ENCODE assay signal across 8 cellular contexts in genomic region chr14:101721951-101722661, GRCh38. TPM values are rescaled to one million over a fixed set of nuclear protein-coding genes. Genes with fewer than 3 reads are reported as not detected.
DNase-seq lines count a peak whose midpoint lies in the region; ATAC-seq, FAIRE-seq and TF ChIP-seq lines count a peak whose summit lies in the region.

No MANE protein-coding gene starts in this region.

- DNase-seq in activated naive CD4-positive, alpha-beta T cell (lab: John Stamatoyannopoulos, UW) = peak in 3 of 4 experiments; percentile 20 to 61 (median 54)
- DNase-seq in kidney = no peak
- DNase-seq in stimulated activated CD8-positive, alpha-beta memory T cell treated with anti-CD3 and anti-CD28 coated beads, Interleukin-15, amount 100 ng/mL, for 48 hours (ENCODE audit: low read depth in 2 of 2) = peak; percentile 49 to 58
- DNase-seq in DMS79 treated with DMSO at 0.1 percent for 48 hours (lab: John Stamatoyannopoulos, UW) = no peak

- peak; percentile 33 for FAIRE-seq in kidney (lab: Jason Lieb, UNC)

- peak overlapping the region in 1 of 2 donors; percentile 60 for H3K27ac ChIP-seq in kidney (ENCODE audit: low read depth in 2 of 2, low read length in 2 of 2)

- no peaks in the 10 kb centered on the region for H3K36me3 ChIP-seq in kidney (ENCODE audit: control insufficient read depth in 1 of 2, insufficient read depth in 2 of 2, low read length in 2 of 2)

- no peak overlapping the region for H3K9ac ChIP-seq in kidney (ENCODE audit: low read length in 2 of 2)

- ATAC-seq in GM19351 (IDR thresholded peaks at IDR 0.05; ENCODE audit: unreplicated experiment) (peak; percentile 45), HG03108 (IDR thresholded peaks at IDR 0.05; ENCODE audit: unreplicated experiment) (no peak), GM18505 (IDR thresholded peaks at IDR 0.05; ENCODE audit: unreplicated experiment) (no peak)

- intact Hi-C loops in kidney (cut with DNase I) = no loop called here

- H3K4me1 ChIP-seq in kidney (ENCODE audit: control insufficient read depth in 1 of 2, insufficient read depth in 1 of 2, low read depth in 1 of 2, low read length in 2 of 2) = peaks cover 2 to 3% of the 10 kb centered on the region in 2 donors

- H3K9me3 ChIP-seq in kidney (ENCODE audit: control insufficient read depth in 1 of 2, low read length in 2 of 2) = no peaks in the 10 kb centered on the region

- TF ChIP-seq CTCF in kidney (IDR thresholded peaks at IDR 0.05; ENCODE audit: borderline replicate concordance, extremely low read depth, insufficient read depth) = no peak

- no peak for TF ChIP-seq POLR2A in GM18505 (IDR thresholded peaks at IDR 0.05; ENCODE audit: borderline replicate concordance, extremely low read depth, insufficient read depth, insufficient read length)

- H3K4me3 ChIP-seq in kidney (ENCODE audit: low read length in 2 of 2) = no peak overlapping the region

TF ChIP-seq in PFSK-1, 5 proteins besides CTCF, POLR2A, EP300 and RAD21:
- TF ChIP-seq SIN3A (IDR thresholded peaks at IDR 0.05; ENCODE audit: borderline replicate concordance, insufficient read depth, low read length) (peak; percentile 63; the same call in 1 of the 2 replicates), FOXP2 (optimal IDR thresholded peaks at IDR 0.05; ENCODE audit: borderline replicate concordance, extremely low read depth, extremely low read length, insufficient read depth) (peak; percentile 80), TAF1 (IDR thresholded peaks at IDR 0.05; ENCODE audit: borderline replicate concordance, insufficient read depth, low read length) (no peak), POLR2AphosphoS5 (IDR thresholded peaks at IDR 0.05; ENCODE audit: low read depth, low read length) (no peak), REST (IDR thresholded peaks at IDR 0.05; ENCODE audit: insufficient read depth in 1 of 2, low read depth in 2 of 2, low read length in 2 of 2) (no peak)

RNA-seq across cellular contexts. Expression of gene PPP2R5C, which starts 39.4 kb away (rescaled TPM):
- polyA plus RNA-seq in PFSK-1 (2012; ENCODE audit: insufficient read length, low read depth) = 40.8 TPM
- total RNA-seq in kidney = 129 TPM
- polyA plus RNA-seq in kidney (ENCODE audit: insufficient read depth, low read depth, low replicate concordance) = 65.6 TPM

Comparison
In these comparisons a context has a peak if more than half of its experiments do, and no peak if none do; other contexts are left out.
1. DNase-seq: peak in activated naive CD4-positive, alpha-beta T cell (3 of 4) and stimulated activated CD8-positive, alpha-beta memory T cell treated with anti-CD3 and anti-CD28 coated beads, Interleukin-15, amount 100 ng/mL, for 48 hours (2 of 2); none in kidney (single experiment) and DMS79 treated with DMSO at 0.1 percent for 48 hours (single experiment).